ENCODE assay signal across 34 cellular contexts in genomic region chr2:212441821-212442220, GRCh38.
"Had no signal": no experiment of that assay in that cellular context is flagged by ENCODE, and none has a peak within 500 bp of the region (broad histone marks: within the 10 kb centered on the region; RNA-seq: fewer than 3 reads in every experiment).

No MANE protein-coding gene starts in this region.

- H3K27ac ChIP-seq: KMS-11 had no signal

- H3K36me3 ChIP-seq: MG63 had no signal

- H3K4me2 ChIP-seq: KMS-11 had no signal

- H3K9ac ChIP-seq: KMS-11 had no signal

- H3K9me3 ChIP-seq: MG63 had no signal

- H3K4me3 ChIP-seq: MG63 had no signal

- DNase-seq: Karpas-422, Kasumi-1, KG1, MG63, MV-4-11, NCI-H1048, NCI-H1092, NCI-H1092 treated with DMSO at 0.1 percent for 48 hours, NCI-H1105, NCI-H1105 treated with DMSO at 0.1 percent for 48 hours, NCI-H1417, NCI-H1417 treated with DMSO at 0.1 percent for 48 hours, NCI-H1436, NCI-H1436 treated with DMSO at 0.1 percent for 48 hours, NCI-H146, NCI-H1694, NCI-H1694 treated with DMSO at 0.1 percent for 48 hours, NCI-H187, NCI-H187 treated with DMSO at 0.1 percent for 48 hours, NCI-H1930, NCI-H2029, NCI-H2029 treated with DMSO at 0.1 percent for 48 hours, NCI-H2081, NCI-H2081 treated with DMSO at 0.1 percent for 48 hours, NCI-H2107, NCI-H2171, NCI-H2171 treated with DMSO at 0.1 percent for 48 hours, NCI-H2227 treated with DMSO at 0.1 percent for 48 hours, NCI-H345, NCI-H446, NCI-H446 treated with DMSO at 0.1 percent for 48 hours, NCI-H510A, NCI-H510A treated with DMSO at 0.1 percent for 48 hours had no signal

- H3K27me3 ChIP-seq: MG63 had no signal
